8 cellular contexts compared by ENCODE assay signal in genomic region chr7:87151701-87152111, GRCh38. TPM values are rescaled to one million over a fixed set of nuclear protein-coding genes. Genes with fewer than 3 reads are reported as not detected.
A peak's percentile ranks its signal among the peaks of the same experiment; 100 is the strongest.
DNase-seq lines count a peak whose midpoint lies in the region; ATAC-seq, FAIRE-seq and TF ChIP-seq lines count a peak whose summit lies in the region.

No MANE protein-coding gene starts in this region.

- H2BK120ac ChIP-seq in mesendoderm (ENCODE audit: low read depth, low read length), result no peak overlapping the region

- no peaks in the 10 kb centered on the region for H4K20me1 ChIP-seq in GM12878 (ENCODE audit: control insufficient read depth, insufficient read depth)

- peak overlapping the region; percentile 57 for H3K18ac ChIP-seq in mesendoderm (ENCODE audit: low read length)

- peaks cover 36 to 48% (median 45%) of the 10 kb centered on the region in 3 donors for H3K4me1 Mint-ChIP-seq in CD8-positive, alpha-beta memory T cell

- H3K79me2 ChIP-seq in GM12878 (ENCODE audit: control insufficient read depth, insufficient read depth, low read length), result peaks cover 51% of the 10 kb centered on the region
- peaks cover 29% of the 10 kb centered on the region for H3K79me2 ChIP-seq in mesendoderm (ENCODE audit: control insufficient read depth, insufficient read depth, low read length)

- peak overlapping the region; percentile 88 for H3K27ac ChIP-seq in CD8-positive, alpha-beta memory T cell (ENCODE audit: low read depth, low read length)
- H3K27ac ChIP-seq in HL-60 (replicated peaks) (peak overlapping the region; percentile 96), GM12878 (ENCODE audit: control insufficient read depth, insufficient read depth) (peak overlapping the region; percentile 99), mesendoderm (ENCODE audit: low read depth, low read length) (peak overlapping the region; percentile 85)

- no peak overlapping the region for H3K4ac ChIP-seq in mesendoderm (ENCODE audit: low read depth, low read length)

- H3K27me3 ChIP-seq in CD8-positive, alpha-beta memory T cell (ENCODE audit: insufficient read depth, low read length, poor library complexity, severe bottlenecking), result no peaks in the 10 kb centered on the region
- H3K27me3 ChIP-seq in HL-60 (ENCODE audit: insufficient read depth, poor library complexity, severe bottlenecking) (no peaks in the 10 kb centered on the region), GM12878 (replicated peaks in 1 of 2; ENCODE audit: control insufficient read depth in 2 of 2, insufficient read depth in 2 of 2, low read length in 1 of 2) (no peaks in the 10 kb centered on the region), mesendoderm (ENCODE audit: insufficient read depth, low read length, poor library complexity) (no peaks in the 10 kb centered on the region)

- peak overlapping the region; percentile 100 for H3K56ac ChIP-seq in mesendoderm (ENCODE audit: low read length)

- peak overlapping the region; percentile 77 for H4K5ac ChIP-seq in mesendoderm (ENCODE audit: low read length)

- RAD21 ChIA-PET in GM12878 (lab: Charles Lee; ENCODE audit: unreplicated experiment), result interaction anchor here (1.3 to 6.0 kb wide), 5 partner anchors 10 to 240 kb away, joined by 3 to 153 read pairs (median 5); partner anchors contain the start of gene TMEM243

- peak overlapping the region; percentile 88 to 98 (median 95) for H3K4me3 Mint-ChIP-seq in CD8-positive, alpha-beta memory T cell

- DNase-seq in CD8-positive, alpha-beta memory T cell, result no peak
- no peak for DNase-seq in HL-60 (ENCODE audit: low read depth in 1 of 2, low spot score in 1 of 2)
- no peak for DNase-seq in GM12878 (ENCODE audit: low read depth, low spot score)
- DNase-seq in mesendoderm, result no peak
- no peak for DNase-seq in stimulated activated CD4-positive, alpha-beta T cell treated with anti-CD3 and anti-CD28 coated beads, Interleukin-4, amount 100 ng/mL, for 1 hour
- DNase-seq in EL, result no peak
- no peak for DNase-seq in hippocampal formation (lab: John Stamatoyannopoulos, UW)

- peak overlapping the region; percentile 96 to 100 (median 99) for H3K27ac Mint-ChIP-seq in CD8-positive, alpha-beta memory T cell

- H3K9me3 Mint-ChIP-seq in CD8-positive, alpha-beta memory T cell, result no peaks in the 10 kb centered on the region

- no peak overlapping the region for H2BK15ac ChIP-seq in mesendoderm (replicated peaks; ENCODE audit: low read depth)

- TF ChIP-seq POLR2A in GM12878 (IDR thresholded peaks at IDR 0.05; ENCODE audit: low read depth, low read length), result no peak

- ATAC-seq in GM21381 (IDR thresholded peaks at IDR 0.05; ENCODE audit: unreplicated experiment) (peak; percentile 29), GM12878 (peak; percentile 35)

- 15% methylated on average over 13 of the region's 13 CpGs for WGBS in GM12878 (ENCODE audit: insufficient coverage, insufficient replicate concordance, low lambda C conversion rate, missing lambda C conversion rate)
- no CpG with 5 or more reads among the region's 13 CpGs for WGBS in mesendoderm (ENCODE audit: extremely low coverage, insufficient coverage, low lambda C conversion rate)

- H3K4me1 ChIP-seq in CD8-positive, alpha-beta memory T cell (ENCODE audit: insufficient read depth, low read length), result peaks cover 28% of the 10 kb centered on the region
- H3K4me1 ChIP-seq in GM12878 (ENCODE audit: control insufficient read depth, insufficient read depth, low read length) (no peaks in the 10 kb centered on the region), mesendoderm (ENCODE audit: control insufficient read depth, low read depth, low read length) (no peaks in the 10 kb centered on the region)

- CTCF ChIA-PET in CD8-positive, alpha-beta memory T cell (lab: Charles Lee), result interaction anchor here (0.9 to 3.1 kb wide), 7 partner anchors 10 to 234 kb away, joined by 3 to 19 read pairs (median 4); partner anchors contain the start of gene TMEM243
- CTCF ChIA-PET in GM12878 (lab: Yijun Ruan, JAX), result interaction anchor here (1.1 to 3.1 kb wide), 3 partner anchors 61 to 225 kb away, joined by 6 to 24 read pairs (median 9); no protein-coding TSS in a partner anchor

- no peak for TF ChIP-seq EP300 in GM12878 (IDR thresholded peaks at IDR 0.05; ENCODE audit: borderline replicate concordance in 1 of 2, control insufficient read depth in 1 of 2, low read depth in 2 of 2, low read length in 2 of 2)

- peak overlapping the region; percentile 100 for H2AFZ ChIP-seq in GM12878 (ENCODE audit: control insufficient read depth, low read depth, low read length)

- H4K8ac ChIP-seq in mesendoderm (ENCODE audit: low read depth, low read length), result no peak overlapping the region

- no peak for FAIRE-seq in GM12878 (lab: Jason Lieb, UNC)

- peaks cover 1% of the 10 kb centered on the region for H3K79me1 ChIP-seq in mesendoderm (ENCODE audit: low read length)

- POLR2A ChIA-PET in CD8-positive, alpha-beta memory T cell (lab: Charles Lee), result interaction anchor here (0.8 to 4.0 kb wide), 6 partner anchors 9 to 92 kb away, joined by 3 to 69 read pairs (median 8); partner anchors contain the start of genes ELAPOR2 and TMEM243
- POLR2A ChIA-PET in GM12878 (lab: Charles Lee), result interaction anchor here (0.6 to 10.2 kb wide), 9 partner anchors 9 to 193 kb away, joined by 3 to 215 read pairs (median 5); partner anchors contain the start of genes CROT and TMEM243

- peak overlapping the region; percentile 74 for H3K4me3 ChIP-seq in CD8-positive, alpha-beta memory T cell (ENCODE audit: low read length)
- peak overlapping the region; percentile 72 for H3K4me3 ChIP-seq in HL-60 (replicated peaks; ENCODE audit: insufficient read depth, low read length)
- H3K4me3 ChIP-seq in GM12878, result peak overlapping the region; percentile 91
- peak overlapping the region; percentile 87 for H3K4me3 ChIP-seq in mesendoderm (ENCODE audit: low read length)

- no peak overlapping the region for H2AK5ac ChIP-seq in mesendoderm (ENCODE audit: low read length)

- no peaks in the 10 kb centered on the region for H3K36me3 ChIP-seq in CD8-positive, alpha-beta memory T cell (ENCODE audit: insufficient read depth, low read length)
- H3K36me3 ChIP-seq in GM12878 (ENCODE audit: control insufficient read depth in 2 of 2, insufficient read depth in 2 of 2, low read length in 1 of 2) (no peaks in the 10 kb centered on the region), mesendoderm (ENCODE audit: control insufficient read depth, insufficient read depth, low read length) (no peaks in the 10 kb centered on the region)

- TF ChIP-seq CTCF in HL-60 (IDR thresholded peaks at IDR 0.05; ENCODE audit: insufficient read depth, low read length) (no peak), GM12878 (IDR thresholded peaks at IDR 0.05 in 2 of 3, conservative IDR thresholded peaks at IDR 0.05 in 1 of 3; ENCODE audit: control insufficient read depth in 2 of 3, extremely low read depth in 1 of 3, insufficient read depth in 1 of 3, low read depth in 3 of 3, low read length in 3 of 3) (no peak)

- H3K9me3 ChIP-seq in CD8-positive, alpha-beta memory T cell (ENCODE audit: low read length), result no peaks in the 10 kb centered on the region
- H3K9me3 ChIP-seq in GM12878 (replicated peaks; ENCODE audit: control insufficient read depth, insufficient read depth, low read length), result no peaks in the 10 kb centered on the region

- H3K36me3 Mint-ChIP-seq in CD8-positive, alpha-beta memory T cell, result peaks cover 0 to 29% (median 0%) of the 10 kb centered on the region in 3 donors

- H3K9ac ChIP-seq in GM12878 (ENCODE audit: control insufficient read depth, insufficient read depth, low read length) (peak overlapping the region; percentile 97), mesendoderm (ENCODE audit: low read length) (peak overlapping the region; percentile 99)

- peaks cover 0 to 4% of the 10 kb centered on the region in 2 donors for H3K27me3 Mint-ChIP-seq in CD8-positive, alpha-beta memory T cell

- intact Hi-C loops in GM12878 (cut with micrococcal nuclease; ENCODE audit: unreplicated experiment), result loop anchor here (1.0 to 10.0 kb wide), 5 partner anchors 68 to 1063 kb away; partner anchors contain the start of genes DBF4, SLC25A40 and TMEM243

- H3K4me2 ChIP-seq in GM12878 (ENCODE audit: control insufficient read depth, insufficient read depth), result peak overlapping the region; percentile 96
- peak overlapping the region; percentile 94 for H3K4me2 ChIP-seq in mesendoderm (ENCODE audit: low read length)

- BruUV-seq in GM12878 (replicated peaks; lab: Mats Ljungman, UMichigan), result TSS peak; percentile 98

- in situ Hi-C loops in GM12878 (cut with MboI), result no loop called here

- no peak for TF ChIP-seq RAD21 in GM12878 (IDR thresholded peaks at IDR 0.05; ENCODE audit: insufficient read depth, low read depth, low read length)

- peak overlapping the region; percentile 86 for H2BK5ac ChIP-seq in mesendoderm (ENCODE audit: low read length)

- no peak overlapping the region for H3K23ac ChIP-seq in mesendoderm (ENCODE audit: low read length)

- SMC1A ChIA-PET in GM12878 (lab: Charles Lee; ENCODE audit: uncharacterized antibody, unreplicated experiment), result interaction anchor here (1.3 to 7.7 kb wide), 4 partner anchors 9 to 68 kb away, joined by 4 to 112 read pairs (median 50); partner anchors contain the start of gene TMEM243

RNA-seq across cellular contexts. Expression of gene DMTF1, which starts 0.5 kb away (rescaled TPM):
- total RNA-seq in CD8-positive, alpha-beta memory T cell, result 10 to 100 TPM; 68.2 to 69.0 TPM
- 33.5 TPM for polyA plus RNA-seq in CD8-positive, alpha-beta memory T cell
- total RNA-seq in GM12878 (2013; cell fraction: nucleolus; rRNA removed), result 798 and 844 TPM in 2 replicates
- total RNA-seq in GM12878 (2014; rRNA removed) (98.2 and 109 TPM in 2 replicates), GM12878 (2014; rRNA removed; fragmentation: Illumina TruSeq; extraction: Trizol) (96.3 and 108 TPM in 2 replicates), GM12878 (2021) (62.6 and 79.0 TPM in 2 replicates)
- 58.8 TPM for polyA plus RNA-seq in GM12878 (2011; ENCODE audit: low read depth)
- polyA plus RNA-seq in GM12878 (2011; rRNA removed) (191 and 269 TPM in 2 replicates), GM12878 (2014; fragmentation: Illumina TruSeq; extraction: Trizol) (102 and 133 TPM in 2 replicates), GM12878 (2014; fragmentation: Nextera tagmentation; extraction: Ambion mirVana) (10 to 100 TPM; 24.3 to 28.4 TPM), GM12878 (2014; rRNA removed) (58.0 and 65.0 TPM in 2 replicates), GM12878 (2016; fragmentation: Nextera tagmentation; extraction: Ambion mirVana) (10 to 100 TPM; 49.0 to 52.9 TPM)
- polyA plus RNA-seq in GM12878 (2011; cell fraction: cytosol; rRNA removed), result 50.8 and 53.1 TPM in 2 replicates
- 502 and 620 TPM in 2 replicates for polyA plus RNA-seq in GM12878 (2011; cell fraction: nucleus; rRNA removed)
- 65.8 and 69.4 TPM in 2 replicates for polyA plus RNA-seq in GM12878 (2012)
- polyA minus RNA-seq in GM12878 (2011; rRNA and poly(A)+ RNA removed), result 190 and 273 TPM in 2 replicates
- 25.3 and 38.2 TPM in 2 replicates for polyA minus RNA-seq in GM12878 (2011; cell fraction: cytosol; rRNA and poly(A)+ RNA removed)
- polyA minus RNA-seq in GM12878 (2011; cell fraction: nucleus; rRNA and poly(A)+ RNA removed), result 392 and 529 TPM in 2 replicates
- polyA plus RNA-seq in mesendoderm (2013, experiment 1 of 2), result 102 TPM
- 102 TPM for polyA plus RNA-seq in mesendoderm (2013, experiment 2 of 2)
